In the genomic region with DNA sequence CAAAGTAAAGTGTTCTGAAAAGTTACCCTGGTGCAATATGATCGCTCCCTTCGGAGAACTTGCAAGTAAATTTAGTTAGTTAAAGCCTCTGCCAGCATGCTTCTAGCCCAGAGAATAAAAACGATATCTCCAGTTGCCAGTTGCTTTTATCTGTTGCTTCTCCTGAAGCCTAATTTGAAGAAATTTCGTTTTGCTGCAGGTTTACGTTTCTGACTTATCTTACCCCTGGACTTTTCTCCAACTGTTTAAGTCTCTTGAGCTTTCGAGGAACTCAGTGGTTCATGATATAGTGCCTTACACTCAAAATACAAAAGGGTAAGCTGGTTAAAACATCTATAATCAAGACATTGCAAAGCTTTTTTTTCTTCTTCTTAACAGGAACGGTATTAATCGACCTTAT, we compare ENCODE assay signal across 30 cellular contexts.
"Had no signal": no experiment of that assay in that cellular context is flagged by ENCODE, and none has a peak within 500 bp of the region (broad histone marks: within the 10 kb centered on the region; RNA-seq: fewer than 3 reads in every experiment).

No MANE protein-coding gene starts in this region.

- H3K4me1 ChIP-seq: neural progenitor cell, pancreas, prostate gland, right lobe of liver, sigmoid colon, spleen, suprapubic skin, testis, tibial artery, transverse colon, upper lobe of right lung, uterus had no signal

- H3K36me3 Mint-ChIP-seq: neural progenitor cell, type B pancreatic cell had no signal

- ATAC-seq: naive thymus-derived CD4-positive, alpha-beta T cell; natural killer cell; pancreas; right cardiac atrium; right lobe of liver; stimulated activated memory B cell treated with anti-CD40 and anti-IgM and Interleukin-4, amounts not matched to agents 10 μg/mL and 1 μg/mL and 100 μg/mL, for 72 hours; stimulated activated naive CD8-positive, alpha-beta T cell treated with anti-CD3 and anti-CD28 coated beads, Interleukin-15, amount 100 ng/mL, for 72 hours; stimulated activated naive CD8-positive, alpha-beta T cell treated with anti-CD3 and anti-CD28 coated beads, Interleukin-15, Interleukin-2, amounts not matched to agents 100 U/mL and 50 U/mL, for 24 hours; upper lobe of right lung had no signal

- DNase-seq: naive thymus-derived CD4-positive, alpha-beta T cell; natural killer cell; occipital lobe; pancreas; right cardiac atrium; right lobe of liver; sigmoid colon; spleen; stimulated activated CD4-positive, alpha-beta T cell treated with anti-CD3 and anti-CD28 coated beads, Interleukin-12 subunit alpha, Interleukin-12 subunit beta, amount 100 ng/mL, for 4 hours; stimulated activated CD4-positive, alpha-beta T cell treated with anti-CD3 and anti-CD28 coated beads, Interleukin-1b, Interleukin-23, amount 100 ng/mL, for 48 hours; stimulated activated CD4-positive, alpha-beta T cell treated with anti-CD3 and anti-CD28 coated beads, Interleukin-4, amount 100 ng/mL, for 1 hour; stimulated activated CD4-positive, alpha-beta T cell treated with anti-CD3 and anti-CD28 coated beads, Interleukin-4, amount 100 ng/mL, for 4 hours; stimulated activated CD8-positive, alpha-beta memory T cell treated with anti-CD3 and anti-CD28 coated beads, Interleukin-4, amount 100 ng/mL, for 48 hours; stimulated activated naive CD4-positive, alpha-beta T cell; stimulated activated naive CD8-positive, alpha-beta T cell treated with anti-CD3 and anti-CD28 coated beads, Interleukin-15, amount 100 ng/mL, for 72 hours; stimulated activated naive CD8-positive, alpha-beta T cell treated with anti-CD3 and anti-CD28 coated beads, Interleukin-15, Interleukin-2, amounts not matched to agents 100 U/mL and 50 U/mL, for 24 hours; substantia nigra; testis; tibial artery; transverse colon; upper lobe of right lung; uterus had no signal

- H3K4me3 Mint-ChIP-seq: naive thymus-derived CD4-positive, alpha-beta T cell; natural killer cell; nephron; neural progenitor cell; stimulated activated memory B cell treated with anti-CD40 and anti-IgM and Interleukin-4, amounts not matched to agents 10 μg/mL and 1 μg/mL and 100 μg/mL, for 72 hours; stimulated activated naive CD8-positive, alpha-beta T cell treated with anti-CD3 and anti-CD28 coated beads, Interleukin-15, amount 100 ng/mL, for 72 hours; type B pancreatic cell had no signal

- H3K9ac ChIP-seq: neural progenitor cell had no signal

- H3K27ac ChIP-seq: neural progenitor cell, pancreas, prostate gland, right lobe of liver, sigmoid colon, skin epidermis, spleen, suprapubic skin, testis, tibial artery, transverse colon, upper lobe of right lung, uterus had no signal

- H3K36me3 ChIP-seq: neural progenitor cell, pancreas, prostate gland, right lobe of liver, sigmoid colon, spleen, suprapubic skin, tibial artery, transverse colon, upper lobe of right lung, uterus had no signal

- H3K27ac Mint-ChIP-seq: naive thymus-derived CD4-positive, alpha-beta T cell; natural killer cell; nephron; neural progenitor cell; stimulated activated memory B cell treated with anti-CD40 and anti-IgM and Interleukin-4, amounts not matched to agents 10 μg/mL and 1 μg/mL and 100 μg/mL, for 72 hours; stimulated activated naive CD8-positive, alpha-beta T cell treated with anti-CD3 and anti-CD28 coated beads, Interleukin-15, amount 100 ng/mL, for 72 hours; type B pancreatic cell had no signal

- H3K4me1 Mint-ChIP-seq: naive thymus-derived CD4-positive, alpha-beta T cell; natural killer cell; neural progenitor cell had no signal

- H3K9me3 ChIP-seq: pancreas, prostate gland, right lobe of liver, sigmoid colon, suprapubic skin, testis, transverse colon, upper lobe of right lung, uterus had no signal

- H3K4me3 ChIP-seq: neural progenitor cell, pancreas, prostate gland, right lobe of liver, sigmoid colon, skin epidermis, smooth muscle cell, spleen, suprapubic skin, testis, tibial artery, transverse colon, upper lobe of right lung, uterus had no signal

- H3K27me3 ChIP-seq: neural progenitor cell, pancreas, right lobe of liver, sigmoid colon, suprapubic skin, testis, tibial artery, transverse colon, upper lobe of right lung, uterus had no signal
